Comparison of ENCODE assay signal across 18 cellular contexts in the genomic region with DNA sequence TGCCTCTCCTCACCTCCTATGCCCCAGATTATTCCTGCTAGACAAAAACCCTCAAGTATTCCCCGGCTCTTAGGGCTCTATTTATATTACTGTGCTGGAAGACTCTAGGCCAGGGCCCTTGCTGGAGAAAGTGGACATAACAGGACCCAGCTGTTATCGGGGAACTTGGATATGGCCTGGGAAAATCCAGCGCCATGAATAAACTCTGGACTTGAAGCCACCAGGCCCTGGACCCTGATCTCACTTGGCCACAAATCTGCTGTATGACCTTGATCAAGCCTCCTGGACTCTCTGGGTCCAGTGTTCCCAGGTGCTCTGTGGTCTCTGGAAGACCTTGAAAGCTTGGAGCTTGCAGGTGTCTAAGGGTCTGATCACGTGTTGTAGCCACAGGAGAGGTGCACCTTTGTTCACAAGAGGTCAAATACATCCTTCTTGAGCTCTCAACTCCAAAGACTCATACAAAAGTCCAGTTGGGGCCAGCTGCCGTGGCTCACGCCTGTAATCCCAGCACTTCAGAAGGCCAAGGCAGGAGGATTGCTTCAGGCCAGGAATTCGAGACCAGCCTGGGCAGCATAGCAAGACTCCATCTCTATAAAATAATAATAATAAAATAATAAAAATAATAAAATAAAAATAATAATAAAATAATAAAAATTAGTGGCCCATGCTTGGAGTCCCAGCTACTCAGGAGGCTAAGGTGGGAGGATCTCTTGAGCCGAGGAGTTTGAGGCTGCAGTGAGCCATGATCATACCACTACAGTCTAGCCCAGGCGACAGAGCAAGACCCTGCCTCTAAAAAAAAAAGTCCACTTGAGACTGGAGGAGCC. TPM values are rescaled to one million over a fixed set of nuclear protein-coding genes. Genes with fewer than 3 reads are reported as not detected.
DNase-seq lines count a peak whose midpoint lies in the region; ATAC-seq, FAIRE-seq and TF ChIP-seq lines count a peak whose summit lies in the region.
"Had no signal": no experiment of that assay in that cellular context is flagged by ENCODE, and none has a peak within 500 bp of the region (broad histone marks: within the 10 kb centered on the region; RNA-seq: fewer than 3 reads in every experiment).

No MANE protein-coding gene starts in this region.

- no peak for DNase-seq in esophagus muscularis mucosa (ENCODE audit: extremely low spot score)
- peak; percentile 32 for DNase-seq in kidney
- peak in 4 of 6 donors; percentile 31 to 80 (median 49) for DNase-seq in pancreas
- DNase-seq in uterus: no peak
- no peak for DNase-seq in DMS79 treated with DMSO at 0.1 percent for 48 hours (lab: John Stamatoyannopoulos, UW)
- DNase-seq in GOT3 (lab: John Stamatoyannopoulos, UW): no peak
- DNase-seq: activated B cell treated with CpG ODN at 0.5 μM for 24 hours; activated CD8-positive, alpha-beta memory T cell treated with anti-CD3 and anti-CD28 coated beads, Interleukin-2, amount 10 ng/mL, durations not matched to agents 7 days and 5 days; activated naive CD4-positive, alpha-beta T cell; C1 segment of cervical spinal cord; DND-41; effector memory CD4-positive, alpha-beta T cell; MV-4-11; NCI-H2081 treated with DMSO at 0.1 percent for 48 hours; NCI-H69; stimulated activated CD4-positive, alpha-beta T cell treated with anti-CD3 and anti-CD28 coated beads, Interleukin-4, amount 100 ng/mL, for 24 hours had no signal

- intact Hi-C loops in esophagus muscularis mucosa (cut with DNase I): no loop called here
- intact Hi-C loops in kidney (cut with DNase I): no loop called here
- intact Hi-C loops in pancreas (cut with DNase I): no loop called here
- intact Hi-C loops in uterus (cut with DNase I; ENCODE audit: low total_unique reads): no loop called here

- no peaks in the 10 kb centered on the region for H3K4me1 Mint-ChIP-seq in activated T-helper 17 cell treated with anti-CD3 and anti-CD28 coated beads, Interleukin-2, amount 50 U/mL, for 72 hours
- H3K4me1 Mint-ChIP-seq: activated B cell treated with CpG ODN at 0.5 μM for 24 hours; activated CD8-positive, alpha-beta memory T cell treated with anti-CD3 and anti-CD28 coated beads, Interleukin-2, amount 10 ng/mL, durations not matched to agents 7 days and 5 days had no signal

- H3K27ac ChIP-seq in esophagus muscularis mucosa (replicated peaks in 1 of 4) (peak overlapping the region; percentile 12 to 63 (median 55)), kidney (ENCODE audit: low read depth in 2 of 2, low read length in 2 of 2) (peak overlapping the region; percentile 14 to 59), pancreas (peak overlapping the region in 2 of 4 donors; percentile 28 to 54), uterus (peak overlapping the region; percentile 78 to 80)

- H3K27ac Mint-ChIP-seq in activated T-helper 17 cell treated with anti-CD3 and anti-CD28 coated beads, Interleukin-2, amount 50 U/mL, for 72 hours: no peak overlapping the region
- H3K27ac Mint-ChIP-seq: activated B cell treated with CpG ODN at 0.5 μM for 24 hours; activated CD8-positive, alpha-beta memory T cell treated with anti-CD3 and anti-CD28 coated beads, Interleukin-2, amount 10 ng/mL, durations not matched to agents 7 days and 5 days had no signal

- peaks cover 47 to 50% (median 50%) of the 10 kb centered on the region in 4 donors for H3K4me1 ChIP-seq in esophagus muscularis mucosa
- H3K4me1 ChIP-seq in kidney (ENCODE audit: control insufficient read depth in 1 of 2, insufficient read depth in 1 of 2, low read depth in 1 of 2, low read length in 2 of 2): peaks cover 39 to 46% of the 10 kb centered on the region in 2 donors
- H3K4me1 ChIP-seq in pancreas: peaks cover 12 to 18% (median 18%) of the 10 kb centered on the region in 3 donors
- H3K4me1 ChIP-seq in uterus: peaks cover 0 to 24% of the 10 kb centered on the region in 2 donors
- H3K4me1 ChIP-seq: breast epithelium had no signal

- no peak for FAIRE-seq in kidney (lab: Jason Lieb, UNC)
- no peak for FAIRE-seq in pancreas (lab: Jason Lieb, UNC)

- 82% methylated on average over 7 of the region's 9 CpGs for WGBS in esophagus muscularis mucosa
- WGBS in pancreas, 2 donors: 48 to 49% methylated on average over 9 of the region's 9 CpGs

- no peaks in the 10 kb centered on the region for H3K36me3 Mint-ChIP-seq in activated T-helper 17 cell treated with anti-CD3 and anti-CD28 coated beads, Interleukin-2, amount 50 U/mL, for 72 hours (ENCODE audit: low read depth)
- H3K36me3 Mint-ChIP-seq: activated CD8-positive, alpha-beta memory T cell treated with anti-CD3 and anti-CD28 coated beads, Interleukin-2, amount 10 ng/mL, durations not matched to agents 7 days and 5 days had no signal

- H3K9me3 Mint-ChIP-seq in activated T-helper 17 cell treated with anti-CD3 and anti-CD28 coated beads, Interleukin-2, amount 50 U/mL, for 72 hours: no peaks in the 10 kb centered on the region
- H3K9me3 Mint-ChIP-seq: activated B cell treated with CpG ODN at 0.5 μM for 24 hours had no signal

- no peak for TF ChIP-seq CTCF in esophagus muscularis mucosa (IDR thresholded peaks at IDR 0.05)
- TF ChIP-seq CTCF in kidney (IDR thresholded peaks at IDR 0.05; ENCODE audit: borderline replicate concordance, extremely low read depth, insufficient read depth): no peak
- no peak for TF ChIP-seq CTCF in pancreas (IDR thresholded peaks at IDR 0.05)
- no peak for TF ChIP-seq CTCF in uterus (IDR thresholded peaks at IDR 0.05)

- no peak for TF ChIP-seq EP300 in esophagus muscularis mucosa (IDR thresholded peaks at IDR 0.05)

- TF ChIP-seq POLR2A in esophagus muscularis mucosa (IDR thresholded peaks at IDR 0.05; ENCODE audit: low read depth) (no peak), uterus (IDR thresholded peaks at IDR 0.05) (no peak)

- H3K9me3 ChIP-seq in esophagus muscularis mucosa (no peaks in the 10 kb centered on the region), kidney (ENCODE audit: control insufficient read depth in 1 of 2, low read length in 2 of 2) (no peaks in the 10 kb centered on the region), pancreas (no peaks in the 10 kb centered on the region), uterus (no peaks in the 10 kb centered on the region)
- H3K9me3 ChIP-seq: breast epithelium had no signal

- H3K4me3 ChIP-seq in esophagus muscularis mucosa: no peak overlapping the region
- no peak overlapping the region for H3K4me3 ChIP-seq in kidney (ENCODE audit: low read length in 2 of 2)
- no peak overlapping the region for H3K4me3 ChIP-seq in pancreas
- H3K4me3 ChIP-seq in uterus: no peak overlapping the region
- H3K4me3 ChIP-seq: breast epithelium had no signal

- H3K4me3 Mint-ChIP-seq in activated T-helper 17 cell treated with anti-CD3 and anti-CD28 coated beads, Interleukin-2, amount 50 U/mL, for 72 hours: no peak overlapping the region
- H3K4me3 Mint-ChIP-seq: activated B cell treated with CpG ODN at 0.5 μM for 24 hours; activated CD8-positive, alpha-beta memory T cell treated with anti-CD3 and anti-CD28 coated beads, Interleukin-2, amount 10 ng/mL, durations not matched to agents 7 days and 5 days had no signal

- H3K9ac ChIP-seq in kidney (ENCODE audit: low read length in 2 of 2): no peak overlapping the region

- H3K36me3 ChIP-seq in esophagus muscularis mucosa (no peaks in the 10 kb centered on the region), kidney (ENCODE audit: control insufficient read depth in 1 of 2, insufficient read depth in 2 of 2, low read length in 2 of 2) (no peaks in the 10 kb centered on the region), pancreas (no peaks in the 10 kb centered on the region), uterus (no peaks in the 10 kb centered on the region)
- H3K36me3 ChIP-seq: breast epithelium had no signal

- peaks cover 7% of the 10 kb centered on the region for H3K27me3 Mint-ChIP-seq in activated T-helper 17 cell treated with anti-CD3 and anti-CD28 coated beads, Interleukin-2, amount 50 U/mL, for 72 hours

- H3K27me3 ChIP-seq in esophagus muscularis mucosa (peaks cover 0 to 28% (median 0%) of the 10 kb centered on the region in 4 donors), pancreas (no peaks in the 10 kb centered on the region), uterus (no peaks in the 10 kb centered on the region)
- H3K27me3 ChIP-seq: breast epithelium had no signal

- ATAC-seq in pancreas: peak; percentile 41 to 79 (median 60)
- ATAC-seq in activated T-helper 17 cell treated with anti-CD3 and anti-CD28 coated beads, Interleukin-2, amount 50 U/mL, for 72 hours (replicated peaks): no peak
- ATAC-seq: activated CD8-positive, alpha-beta memory T cell treated with anti-CD3 and anti-CD28 coated beads, Interleukin-2, amount 10 ng/mL, durations not matched to agents 7 days and 5 days had no signal

RNA-seq across cellular contexts. Expression of a gene that starts 26.5 kb away (rescaled TPM):
- total RNA-seq in esophagus muscularis mucosa: 1 to 10 TPM; 1.8 to 3.3 (median 2.7) TPM
- total RNA-seq in kidney: 45.6 TPM
- polyA plus RNA-seq in kidney (ENCODE audit: insufficient read depth, low read depth, low replicate concordance): 13.6 TPM
- total RNA-seq in pancreas: 10 to 100 TPM in 5 of 6 donors, 1 to 10 TPM in 1; 9.7 to 31.8 (median 17.3) TPM
- polyA plus RNA-seq in pancreas: 100 to 1,000 TPM in 1 of 2 donors, 10 to 100 TPM in 1; 71.1 to 109 TPM
- 10 to 100 TPM in 3 of 4 donors, 1 to 10 TPM in 1; 7.9 to 52.9 (median 43.3) TPM for total RNA-seq in uterus
- total RNA-seq in activated T-helper 17 cell treated with anti-CD3 and anti-CD28 coated beads, Interleukin-2, amount 50 U/mL, for 72 hours: 10 to 100 TPM in 1 of 2 donors, 1 to 10 TPM in 1; 7.8 to 12.0 TPM

Comparison
In these comparisons a context has a peak if more than half of its experiments do, and no peak if none do; other contexts are left out.
1. DNase-seq: peak in kidney (single experiment) and pancreas (4 of 6); none in esophagus muscularis mucosa (single experiment), uterus (0 of 2), DMS79 treated with DMSO at 0.1 percent for 48 hours (single experiment) and GOT3 (single experiment).